In the genomic region with DNA sequence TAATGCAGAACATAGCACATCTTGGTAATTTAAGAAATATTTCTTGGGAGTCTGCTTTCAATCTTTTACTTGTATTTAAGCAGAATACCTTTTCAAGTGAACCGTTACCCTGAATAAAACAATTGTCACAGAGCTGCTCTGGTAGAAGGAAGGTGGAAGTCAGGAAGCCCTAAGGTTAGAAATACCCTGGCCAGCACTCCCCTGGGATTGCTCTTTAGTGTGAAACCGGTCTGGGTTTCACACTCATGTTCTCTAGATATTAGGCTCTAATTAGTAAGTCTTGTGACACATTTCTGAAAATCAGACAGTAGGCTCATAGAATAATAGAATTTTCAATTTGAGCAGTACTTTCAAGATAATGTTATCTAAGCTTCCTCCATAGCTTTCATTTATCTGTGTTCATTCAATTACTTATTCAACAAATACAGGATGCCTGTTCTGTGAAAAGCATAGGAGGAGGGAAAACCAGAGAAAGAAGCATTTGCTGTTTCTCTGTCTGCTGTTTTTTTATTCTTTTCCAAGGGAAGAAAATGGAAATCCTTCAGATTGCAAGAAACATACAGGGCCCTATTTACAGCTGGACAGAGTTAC, we compare ENCODE assay signal across 10 cellular contexts.
DNase-seq lines count a peak whose midpoint lies in the region; ATAC-seq and TF ChIP-seq lines count a peak whose summit lies in the region.
"Had no signal": no experiment of that assay in that cellular context is flagged by ENCODE, and none has a peak within 500 bp of the region (broad histone marks: within the 10 kb centered on the region; RNA-seq: fewer than 3 reads in every experiment).

No MANE protein-coding gene starts in this region.

- 27 to 29% methylated on average over 2 of the region's 2 CpGs for WGBS in heart right ventricle, 2 donors

- H3K4me3 ChIP-seq in heart right ventricle, result no peak overlapping the region
- no peak overlapping the region for H3K4me3 ChIP-seq in thoracic aorta

- H3K9me3 ChIP-seq in heart right ventricle (no peaks in the 10 kb centered on the region), thoracic aorta (no peaks in the 10 kb centered on the region)

- ATAC-seq in heart right ventricle (peak in 3 of 8 donors; percentile 37 to 73 (median 51)), Right ventricle myocardium inferior (no peak), GM21825 (IDR thresholded peaks at IDR 0.05; ENCODE audit: unreplicated experiment) (peak; percentile 92), HG03342 (IDR thresholded peaks at IDR 0.05; ENCODE audit: unreplicated experiment) (peak; percentile 94), thoracic aorta (ENCODE audit: insufficient number of reproducible peaks, low FRiP score, low read depth) (no peak), left colon (no peak)

- H3K4me1 ChIP-seq in heart right ventricle (peaks cover 0 to 22% (median 11%) of the 10 kb centered on the region in 9 donors), thoracic aorta (ENCODE audit: control insufficient read depth in 1 of 2, low read depth in 2 of 2) (peaks cover 11 to 15% of the 10 kb centered on the region in 2 donors)

- H3K27me3 ChIP-seq in heart right ventricle (no peaks in the 10 kb centered on the region), thoracic aorta (replicated peaks; ENCODE audit: insufficient read depth) (no peaks in the 10 kb centered on the region)

- H3K27ac ChIP-seq in heart right ventricle (peak overlapping the region in 7 of 10 donors; percentile 7 to 69 (median 38)), thoracic aorta (peak overlapping the region; percentile 46)

- DNase-seq in heart right ventricle (no peak), Right ventricle myocardium inferior (ENCODE audit: missing footprints) (no peak), thoracic aorta (ENCODE audit: low spot score) (no peak), SIG-M5 (lab: John Stamatoyannopoulos, UW) (no peak), left colon (no peak), T1000 (lab: John Stamatoyannopoulos, UW) (no peak)
- DNase-seq: activated gamma-delta T cell treated with Interleukin-2 at 50 U/mL for 16 hours; stimulated activated CD4-positive, alpha-beta T cell treated with anti-CD3 and anti-CD28 coated beads, Interleukin-2, amount 100 ng/mL, for 24 hours had no signal

- intact Hi-C loops in heart right ventricle (cut with DNase I), result no loop called here
- intact Hi-C loops in Right ventricle myocardium inferior (cut with DNase I), result no loop called here
- intact Hi-C loops in left colon (cut with DNase I, micrococcal nuclease), result no loop called here

- H3K36me3 ChIP-seq in heart right ventricle (no peaks in the 10 kb centered on the region), thoracic aorta (no peaks in the 10 kb centered on the region)

- TF ChIP-seq CTCF in heart right ventricle (IDR thresholded peaks at IDR 0.05) (no peak), thoracic aorta (IDR thresholded peaks at IDR 0.05) (no peak)

Comparison
In these comparisons a context has a peak if more than half of its experiments do, and no peak if none do; other contexts are left out.
1. ATAC-seq: peak in GM21825 (single experiment) and HG03342 (single experiment); none in Right ventricle myocardium inferior (single experiment), thoracic aorta (single experiment) and left colon (single experiment).